Comparison of ENCODE assay signal across 19 cellular contexts in the genomic region with DNA sequence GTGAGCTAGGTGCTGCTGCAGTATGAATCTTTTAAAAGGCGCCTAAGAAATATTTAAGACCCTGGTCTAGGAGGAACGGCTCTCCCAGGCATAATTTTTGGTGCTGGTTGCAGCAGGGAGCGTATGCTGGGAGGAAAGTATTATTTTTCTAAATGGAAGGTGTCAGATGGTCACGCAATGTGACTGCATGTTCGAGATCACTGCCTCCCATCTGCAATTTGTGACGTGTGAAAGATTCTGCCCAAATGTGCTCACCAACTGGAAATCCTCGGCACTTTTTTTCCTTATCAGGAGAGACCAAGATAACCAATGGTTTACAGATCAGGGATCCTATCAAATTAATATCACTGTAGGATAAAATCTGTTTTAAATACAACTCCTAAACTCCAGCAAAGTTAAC.
DNase-seq lines count a peak whose midpoint lies in the region; ATAC-seq and TF ChIP-seq lines count a peak whose summit lies in the region.
"Had no signal": no experiment of that assay in that cellular context is flagged by ENCODE, and none has a peak within 500 bp of the region (broad histone marks: within the 10 kb centered on the region; RNA-seq: fewer than 3 reads in every experiment).

No MANE protein-coding gene starts in this region.

- no peak overlapping the region for H2AFZ ChIP-seq in hepatocyte

- peak overlapping the region; percentile 72 for H3K4me3 ChIP-seq in DOHH2 (ENCODE audit: low read length)
- no peak overlapping the region for H3K4me3 ChIP-seq in hepatocyte
- no peak overlapping the region for H3K4me3 ChIP-seq in colonic mucosa
- H3K4me3 ChIP-seq: Peyer's patch had no signal

- H3K27me3 ChIP-seq in DOHH2 (ENCODE audit: control insufficient read depth, low read length) (no peaks in the 10 kb centered on the region), hepatocyte (peaks cover 5% of the 10 kb centered on the region), colonic mucosa (no peaks in the 10 kb centered on the region)
- H3K27me3 ChIP-seq: Peyer's patch had no signal

- H3K27ac ChIP-seq in DOHH2 (ENCODE audit: low read depth, low read length) (peak overlapping the region; percentile 51), hepatocyte (no peak overlapping the region), colonic mucosa (no peak overlapping the region)

- no peaks in the 10 kb centered on the region for H3K4me1 Mint-ChIP-seq in immature natural killer cell
- H3K4me1 Mint-ChIP-seq: CD4-positive, alpha-beta memory T cell had no signal

- peaks cover 53% of the 10 kb centered on the region for H3K4me1 ChIP-seq in DOHH2 (ENCODE audit: control insufficient read depth, low read length)
- H3K4me1 ChIP-seq in hepatocyte (ENCODE audit: insufficient read depth), result peaks cover 4% of the 10 kb centered on the region
- no peaks in the 10 kb centered on the region for H3K4me1 ChIP-seq in colonic mucosa
- H3K4me1 ChIP-seq: Peyer's patch had no signal

- H3K36me3 Mint-ChIP-seq in immature natural killer cell, result no peaks in the 10 kb centered on the region
- H3K36me3 Mint-ChIP-seq: CD4-positive, alpha-beta memory T cell had no signal

- H3K27ac Mint-ChIP-seq in immature natural killer cell, result no peak overlapping the region
- H3K27ac Mint-ChIP-seq: CD4-positive, alpha-beta memory T cell had no signal

- H3K27me3 Mint-ChIP-seq in immature natural killer cell (ENCODE audit: low read depth in 3 of 3), result peaks cover 0 to 1% (median 0%) of the 10 kb centered on the region in 3 donors
- H3K27me3 Mint-ChIP-seq: CD4-positive, alpha-beta memory T cell had no signal

- intact Hi-C loops in colonic mucosa (cut with DNase I), result no loop called here

- H3K79me2 ChIP-seq in DOHH2 (ENCODE audit: control insufficient read depth, low read length), result no peaks in the 10 kb centered on the region
- H3K79me2 ChIP-seq in hepatocyte, result no peaks in the 10 kb centered on the region

- H3K4me2 ChIP-seq in DOHH2 (ENCODE audit: low read length), result peak overlapping the region; percentile 93
- H3K4me2 ChIP-seq in hepatocyte, result peak overlapping the region; percentile 44

- H3K9me3 ChIP-seq in DOHH2 (ENCODE audit: control insufficient read depth, insufficient read depth, low read length) (no peaks in the 10 kb centered on the region), hepatocyte (ENCODE audit: low read depth) (no peaks in the 10 kb centered on the region), colonic mucosa (no peaks in the 10 kb centered on the region)
- H3K9me3 ChIP-seq: Peyer's patch had no signal

- H3K36me3 ChIP-seq in DOHH2 (ENCODE audit: control insufficient read depth, low read length) (no peaks in the 10 kb centered on the region), hepatocyte (replicated peaks; ENCODE audit: insufficient read depth, low read depth) (no peaks in the 10 kb centered on the region), colonic mucosa (no peaks in the 10 kb centered on the region)
- H3K36me3 ChIP-seq: Peyer's patch had no signal

- H3K9ac ChIP-seq in colonic mucosa (ENCODE audit: low read depth in 2 of 2, low read length in 2 of 2), result no peak overlapping the region

- DNase-seq in NCI-H69 (lab: John Stamatoyannopoulos, UW) (peak; percentile 92), hepatocyte (ENCODE audit: low spot score) (no peak), retina (peak; percentile 37), colonic mucosa (no peak), NCI-H2107 (lab: John Stamatoyannopoulos, UW) (no peak), immature natural killer cell (no peak)
- DNase-seq: AML-193; CD4-positive, alpha-beta memory T cell; GOT3; KBM-7; NCI-H1048; NCI-H1436 treated with DMSO at 0.1 percent for 48 hours; NCI-H2081; NCI-H446; NCI-H774 had no signal

- H3F3A ChIP-seq in DOHH2 (ENCODE audit: control insufficient read depth, insufficient read depth), result peaks cover 16% of the 10 kb centered on the region

- H3K4me3 Mint-ChIP-seq in immature natural killer cell, result no peak overlapping the region
- H3K4me3 Mint-ChIP-seq: CD4-positive, alpha-beta memory T cell had no signal

- H4K20me1 ChIP-seq in DOHH2 (ENCODE audit: control insufficient read depth, insufficient read depth, low read depth, low read length) (no peaks in the 10 kb centered on the region), hepatocyte (ENCODE audit: insufficient read depth, poor library complexity, severe bottlenecking) (no peaks in the 10 kb centered on the region)

- TF ChIP-seq CTCF in DOHH2 (IDR thresholded peaks at IDR 0.05; ENCODE audit: low read depth, low read length, poor library complexity, severe bottlenecking) (no peak), hepatocyte (IDR thresholded peaks at IDR 0.05; ENCODE audit: poor library complexity) (no peak), colonic mucosa (IDR thresholded peaks at IDR 0.05) (no peak)

- H3K9me3 Mint-ChIP-seq in immature natural killer cell, result peaks cover 2 to 17% (median 9%) of the 10 kb centered on the region in 6 donors

- no peak for ATAC-seq in GM19397 (IDR thresholded peaks at IDR 0.05; ENCODE audit: unreplicated experiment)
- ATAC-seq: Right ventricle myocardium inferior had no signal

- H3K9me2 ChIP-seq in DOHH2 (replicated peaks; ENCODE audit: control insufficient read depth, low read length) (no peaks in the 10 kb centered on the region), hepatocyte (replicated peaks; ENCODE audit: insufficient read depth) (no peaks in the 10 kb centered on the region)

- 57% methylated on average over 7 of the region's 7 CpGs for WGBS in hepatocyte (ENCODE audit: low lambda C conversion rate, missing lambda C conversion rate)

Comparison
In these comparisons a context has a peak if more than half of its experiments do, and no peak if none do; other contexts are left out.
1. DNase-seq: peak in NCI-H69 (single experiment) and retina (single experiment); none in hepatocyte (single experiment), colonic mucosa (single experiment), NCI-H2107 (single experiment) and immature natural killer cell (0 of 3).